Comparison of ENCODE assay signal across 16 cellular contexts in genomic region chr22:36134167-36134566, GRCh38. TPM values are rescaled to one million over a fixed set of nuclear protein-coding genes. Genes with fewer than 3 reads are reported as not detected.
DNase-seq lines count a peak whose midpoint lies in the region; ATAC-seq, FAIRE-seq and TF ChIP-seq lines count a peak whose summit lies in the region.
"Had no signal": no experiment of that assay in that cellular context is flagged by ENCODE, and none has a peak within 500 bp of the region (broad histone marks: within the 10 kb centered on the region; RNA-seq: fewer than 3 reads in every experiment).

No MANE protein-coding gene starts in this region.

- TF ChIP-seq RAD21 in HepG2 (CRISPR knock-in tag; IDR thresholded peaks at IDR 0.05), result no peak

- no peaks in the 10 kb centered on the region for H3K36me3 Mint-ChIP-seq in activated CD4-positive, alpha-beta memory T cell treated with anti-CD3 and anti-CD28 coated beads for 36 hours
- peaks cover 4% of the 10 kb centered on the region for H3K36me3 Mint-ChIP-seq in activated CD4-positive, alpha-beta memory T cell treated with anti-CD3 and anti-CD28 coated beads, Interleukin-2, amount 10 ng/mL, durations not matched to agents 7 days and 5 days (ENCODE audit: low read depth)
- no peaks in the 10 kb centered on the region for H3K36me3 Mint-ChIP-seq in Calu3 (ENCODE audit: insufficient read depth, unreplicated experiment)

- H3K27ac Mint-ChIP-seq in activated CD4-positive, alpha-beta memory T cell treated with anti-CD3 and anti-CD28 coated beads for 36 hours, result peak overlapping the region; percentile 54
- no peak overlapping the region for H3K27ac Mint-ChIP-seq in activated CD4-positive, alpha-beta memory T cell treated with anti-CD3 and anti-CD28 coated beads, Interleukin-2, amount 10 ng/mL, durations not matched to agents 7 days and 5 days
- no peak overlapping the region for H3K27ac Mint-ChIP-seq in Calu3 (ENCODE audit: unreplicated experiment)
- H3K27ac Mint-ChIP-seq: CD4-positive, alpha-beta T cell had no signal

- intact Hi-C loops in activated CD4-positive, alpha-beta memory T cell treated with anti-CD3 and anti-CD28 coated beads for 36 hours (cut with micrococcal nuclease), result loop anchor here (1.0 kb wide), 1 partner anchor 21 kb away; no protein-coding TSS in a partner anchor
- intact Hi-C loops in A673 (cut with micrococcal nuclease; ENCODE audit: unreplicated experiment), result no loop called here
- intact Hi-C loops in HepG2 (cut with micrococcal nuclease; ENCODE audit: unreplicated experiment), result no loop called here
- intact Hi-C loops in Calu3 (cut with micrococcal nuclease; ENCODE audit: unreplicated experiment), result no loop called here

- WGBS in HepG2 (ENCODE audit: low lambda C conversion rate), result 7% methylated on average over 7 of the region's 7 CpGs

- no peak overlapping the region for H2AFZ ChIP-seq in HepG2 (ENCODE audit: low read length)

- H3K27ac ChIP-seq in A673 (ENCODE audit: low read depth, low read length, poor library complexity, severe bottlenecking) (no peak overlapping the region), HepG2 (ENCODE audit: extremely low read length, insufficient read depth, low read length) (no peak overlapping the region)

- TF ChIP-seq POLR2A in HepG2 (IDR thresholded peaks at IDR 0.05; ENCODE audit: insufficient read depth in 1 of 2, low read depth in 2 of 2, low read length in 2 of 2), result no peak

- in situ Hi-C loops in HepG2 (cut with HindIII; ENCODE audit: extremely low pct_ligation_motif_present, low pct_unique_long_range_greater_than_20kb), result no loop called here

- no peak overlapping the region for H3K4me3 ChIP-seq in A673 (ENCODE audit: low read depth, low read length, poor library complexity, severe bottlenecking)
- H3K4me3 ChIP-seq in HepG2 (replicated peaks in 1 of 3; ENCODE audit: insufficient read depth in 1 of 3, low read depth in 2 of 3, low read length in 3 of 3), result no peak overlapping the region

- H3K9ac ChIP-seq in HepG2 (ENCODE audit: insufficient read depth, low read depth, low read length), result no peak overlapping the region

- no peaks in the 10 kb centered on the region for H4K20me1 ChIP-seq in HepG2 (ENCODE audit: insufficient read depth, low read length)

- TF ChIP-seq CTCF in A673 (conservative IDR thresholded peaks at IDR 0.05; ENCODE audit: low read depth, low read length) (no peak), HepG2 (CRISPR knock-in tag; IDR thresholded peaks at IDR 0.05) (no peak), Calu3 (IDR thresholded peaks at IDR 0.05; ENCODE audit: unreplicated experiment) (no peak)

- no peaks in the 10 kb centered on the region for H3K9me3 Mint-ChIP-seq in activated CD4-positive, alpha-beta memory T cell treated with anti-CD3 and anti-CD28 coated beads for 36 hours
- H3K9me3 Mint-ChIP-seq in activated CD4-positive, alpha-beta memory T cell treated with anti-CD3 and anti-CD28 coated beads, Interleukin-2, amount 10 ng/mL, durations not matched to agents 7 days and 5 days, result no peaks in the 10 kb centered on the region
- H3K9me3 Mint-ChIP-seq in Calu3 (ENCODE audit: low read depth, unreplicated experiment), result no peaks in the 10 kb centered on the region
- H3K9me3 Mint-ChIP-seq: CD4-positive, alpha-beta T cell had no signal

- H3K4me2 ChIP-seq in HepG2 (ENCODE audit: low read depth, low read length), result peak overlapping the region; percentile 23

- ATAC-seq in HepG2, result peak; percentile 32; the same call in 2 of the 3 replicates
- ATAC-seq: HCT116, PC-3 had no signal

- H3K4me1 ChIP-seq in A673 (ENCODE audit: insufficient read depth, low read length, poor library complexity, severe bottlenecking) (peaks cover 9% of the 10 kb centered on the region), HepG2 (ENCODE audit: insufficient read depth, low read length) (peaks cover 32% of the 10 kb centered on the region)

- H3K36me3 ChIP-seq in A673 (ENCODE audit: insufficient read depth, low read length, poor library complexity, severe bottlenecking) (no peaks in the 10 kb centered on the region), HepG2 (replicated peaks in 1 of 2; ENCODE audit: control insufficient read depth in 1 of 2, insufficient read depth in 2 of 2, low read length in 2 of 2) (no peaks in the 10 kb centered on the region)

- H3K27me3 ChIP-seq in A673 (replicated peaks; ENCODE audit: insufficient read depth, low read depth, low read length, poor library complexity) (no peaks in the 10 kb centered on the region), HepG2 (ENCODE audit: control insufficient read depth in 1 of 2, insufficient read depth in 2 of 2, low read length in 2 of 2) (peaks cover 2 to 36% of the 10 kb centered on the region in 2 experiments; a peak in 4 of 5 replicates)

- no peak overlapping the region for H3K4me3 Mint-ChIP-seq in activated CD4-positive, alpha-beta memory T cell treated with anti-CD3 and anti-CD28 coated beads for 36 hours
- no peak overlapping the region for H3K4me3 Mint-ChIP-seq in activated CD4-positive, alpha-beta memory T cell treated with anti-CD3 and anti-CD28 coated beads, Interleukin-2, amount 10 ng/mL, durations not matched to agents 7 days and 5 days
- H3K4me3 Mint-ChIP-seq in Calu3 (ENCODE audit: low read depth, unreplicated experiment), result no peak overlapping the region
- H3K4me3 Mint-ChIP-seq: CD4-positive, alpha-beta T cell had no signal

- BruUV-seq in A673 (replicated peaks; lab: Mats Ljungman, UMichigan), result no TSS peak
- no TSS peak for BruUV-seq in HepG2 (replicated peaks; lab: Mats Ljungman, UMichigan)
- no TSS peak for BruUV-seq in Calu3 (replicated peaks; lab: Mats Ljungman, UMichigan)

- TF ChIP-seq EP300 in HepG2 (IDR thresholded peaks at IDR 0.05; ENCODE audit: low read depth in 2 of 2, low read length in 2 of 2) (no peak), HepG2 (CRISPR knock-in tag; IDR thresholded peaks at IDR 0.05; ENCODE audit: borderline replicate concordance) (no peak)

- CTCF ChIA-PET in activated CD4-positive, alpha-beta memory T cell treated with anti-CD3 and anti-CD28 coated beads for 36 hours (lab: Charles Lee), result interaction anchor here (1.4 kb wide), 1 partner anchor 10 kb away, joined by 8 read pairs; no protein-coding TSS in a partner anchor
- CTCF ChIA-PET in activated CD4-positive, alpha-beta memory T cell treated with anti-CD3 and anti-CD28 coated beads, Interleukin-2, amount 10 ng/mL, durations not matched to agents 7 days and 5 days (lab: Charles Lee), result interaction anchor here (1.1 kb wide), 1 partner anchor 10 kb away, joined by 5 read pairs; no protein-coding TSS in a partner anchor
- CTCF ChIA-PET in A673 (lab: Charles Lee) (no interaction called here), HepG2 (lab: Yijun Ruan, JAX; ENCODE audit: low intra/inter-chr PET ratio, low total read pairs) (no interaction called here), Calu3 (lab: Charles Lee) (no interaction called here)

- no peaks in the 10 kb centered on the region for H3K27me3 Mint-ChIP-seq in activated CD4-positive, alpha-beta memory T cell treated with anti-CD3 and anti-CD28 coated beads for 36 hours
- peaks cover 12% of the 10 kb centered on the region for H3K27me3 Mint-ChIP-seq in activated CD4-positive, alpha-beta memory T cell treated with anti-CD3 and anti-CD28 coated beads, Interleukin-2, amount 10 ng/mL, durations not matched to agents 7 days and 5 days
- peaks cover 85% of the 10 kb centered on the region for H3K27me3 Mint-ChIP-seq in Calu3 (ENCODE audit: unreplicated experiment)
- H3K27me3 Mint-ChIP-seq: CD4-positive, alpha-beta T cell had no signal

- POLR2A ChIA-PET in activated CD4-positive, alpha-beta memory T cell treated with anti-CD3 and anti-CD28 coated beads for 36 hours (lab: Charles Lee), result no interaction called here
- POLR2A ChIA-PET in activated CD4-positive, alpha-beta memory T cell treated with anti-CD3 and anti-CD28 coated beads, Interleukin-2, amount 10 ng/mL, durations not matched to agents 7 days and 5 days (lab: Charles Lee), result no interaction called here
- POLR2A ChIA-PET in A673 (lab: Charles Lee; ENCODE audit: low non-redundant PET) (no interaction called here), HepG2 (lab: Yijun Ruan, JAX) (no interaction called here)

- H3K79me2 ChIP-seq in HepG2 (ENCODE audit: insufficient read depth, low read length), result no peaks in the 10 kb centered on the region

- FAIRE-seq in HepG2 (lab: Jason Lieb, UNC), result no peak
- FAIRE-seq: A204.1, GM12892 had no signal

- H3K9me3 ChIP-seq in A673 (ENCODE audit: low read depth, low read length, poor library complexity, severe bottlenecking) (no peaks in the 10 kb centered on the region), HepG2 (ENCODE audit: low read length) (no peaks in the 10 kb centered on the region)

- peaks cover 21% of the 10 kb centered on the region for H3K4me1 Mint-ChIP-seq in activated CD4-positive, alpha-beta memory T cell treated with anti-CD3 and anti-CD28 coated beads for 36 hours (ENCODE audit: low read depth)
- H3K4me1 Mint-ChIP-seq in activated CD4-positive, alpha-beta memory T cell treated with anti-CD3 and anti-CD28 coated beads, Interleukin-2, amount 10 ng/mL, durations not matched to agents 7 days and 5 days, result peaks cover 13% of the 10 kb centered on the region
- H3K4me1 Mint-ChIP-seq in Calu3 (ENCODE audit: low read depth, unreplicated experiment), result no peaks in the 10 kb centered on the region

- DNase-seq in activated CD4-positive, alpha-beta memory T cell treated with anti-CD3 and anti-CD28 coated beads for 36 hours, result peak; percentile 49
- DNase-seq in activated CD4-positive, alpha-beta memory T cell treated with anti-CD3 and anti-CD28 coated beads, Interleukin-2, amount 10 ng/mL, durations not matched to agents 7 days and 5 days, result no peak
- peak; percentile 41 for DNase-seq in A673 (ENCODE audit: low spot score)
- peak; percentile 8 to 12 for DNase-seq in Kasumi-1 (lab: John Stamatoyannopoulos, UW)
- no peak for DNase-seq in HepG2 (ENCODE audit: low spot score)
- DNase-seq in NCI-H1105 treated with DMSO at 0.1 percent for 48 hours (lab: John Stamatoyannopoulos, UW), result no peak
- no peak for DNase-seq in foreskin melanocyte
- no peak for DNase-seq in Calu3
- DNase-seq: CD4-positive, alpha-beta T cell; DND-41; GDM1; NCI-H2107 had no signal

RNA-seq across cellular contexts. Expression of gene APOL3, which starts 26.4 kb away (rescaled TPM):
- total RNA-seq in activated CD4-positive, alpha-beta memory T cell treated with anti-CD3 and anti-CD28 coated beads for 36 hours, result 10 to 100 TPM; 63.9 to 66.7 TPM
- total RNA-seq in activated CD4-positive, alpha-beta memory T cell treated with anti-CD3 and anti-CD28 coated beads, Interleukin-2, amount 10 ng/mL, durations not matched to agents 7 days and 5 days, result 100 to 1,000 TPM; 119 to 121 TPM
- total RNA-seq in A673 (2021) (0.59 TPM in 1 of 2 replicates, not detected in the other), HepG2 (2016; rRNA removed; fragmentation: Illumina TruSeq; extraction: Trizol) (5.4 and 6.3 TPM in 2 replicates), Calu3 (2022) (7.7 and 16.9 TPM in 2 replicates)
- 0.71 and 1.1 TPM in 2 replicates for total RNA-seq in HepG2 (2016; cell fraction: cytosol; rRNA removed; fragmentation: Illumina TruSeq; extraction: Trizol; ENCODE audit: low read depth)
- total RNA-seq in HepG2 (2016; cell fraction: insoluble cytoplasmic fraction; rRNA removed; fragmentation: Illumina TruSeq; extraction: Trizol), result 5.4 and 5.5 TPM in 2 replicates
- 2.0 and 3.8 TPM in 2 replicates for total RNA-seq in HepG2 (2016; cell fraction: membrane; rRNA removed; fragmentation: Illumina TruSeq; extraction: Trizol)
- total RNA-seq in HepG2 (2016; cell fraction: nucleus; rRNA removed; fragmentation: Illumina TruSeq; extraction: Trizol), result 2.5 and 4.5 TPM in 2 replicates
- 3.8 and 5.8 TPM in 2 replicates for polyA plus RNA-seq in HepG2 (2011; rRNA removed)
- 4.1 and 4.6 TPM in 2 replicates for polyA plus RNA-seq in HepG2 (2011; cell fraction: cytosol; rRNA removed)
- polyA plus RNA-seq in HepG2 (2011; cell fraction: nucleus; rRNA removed), result 4.0 and 5.0 TPM in 2 replicates
- 4.2 and 4.9 TPM in 2 replicates for polyA plus RNA-seq in HepG2 (2012)
- 0.36 and 0.58 TPM in 2 replicates for polyA plus RNA-seq in HepG2 (2016; cell fraction: cytosol; fragmentation: Illumina TruSeq; extraction: Trizol; ENCODE audit: low read depth)
- polyA plus RNA-seq in HepG2 (2016; cell fraction: insoluble cytoplasmic fraction; fragmentation: Illumina TruSeq; extraction: Trizol; ENCODE audit: low read depth), result 3.5 TPM in 2 replicates
- 1.4 and 1.9 TPM in 2 replicates for polyA plus RNA-seq in HepG2 (2016; cell fraction: membrane; fragmentation: Illumina TruSeq; extraction: Trizol; ENCODE audit: low read depth)
- polyA plus RNA-seq in HepG2 (2016; cell fraction: nucleus; fragmentation: Illumina TruSeq; extraction: Trizol; ENCODE audit: insufficient read depth, low read depth), result 3.5 and 4.8 TPM in 2 replicates
- polyA minus RNA-seq in HepG2 (2011; rRNA and poly(A)+ RNA removed; ENCODE audit: low replicate concordance), result 1.1 and 6.2 TPM in 2 replicates
- 2.2 and 2.3 TPM in 2 replicates for polyA minus RNA-seq in HepG2 (2011; cell fraction: cytosol; rRNA and poly(A)+ RNA removed)
- polyA minus RNA-seq in HepG2 (2011; cell fraction: nucleus; rRNA and poly(A)+ RNA removed), result 2.4 and 7.7 TPM in 2 replicates
- total RNA-seq: PC-3 had no signal

Comparison
In these comparisons a context has a peak if more than half of its experiments do, and no peak if none do; other contexts are left out.
1. DNase-seq: peak in activated CD4-positive, alpha-beta memory T cell treated with anti-CD3 and anti-CD28 coated beads for 36 hours (single experiment), A673 (single experiment) and Kasumi-1 (2 of 2); none in activated CD4-positive, alpha-beta memory T cell treated with anti-CD3 and anti-CD28 coated beads, Interleukin-2, amount 10 ng/mL, durations not matched to agents 7 days and 5 days (single experiment), HepG2 (single experiment), NCI-H1105 treated with DMSO at 0.1 percent for 48 hours (single experiment), foreskin melanocyte (single experiment) and Calu3 (single experiment).
2. CTCF ChIA-PET loops: an anchor here in activated CD4-positive, alpha-beta memory T cell treated with anti-CD3 and anti-CD28 coated beads for 36 hours (1.4 kb wide) and activated CD4-positive, alpha-beta memory T cell treated with anti-CD3 and anti-CD28 coated beads, Interleukin-2, amount 10 ng/mL, durations not matched to agents 7 days and 5 days (1.1 kb wide); none called in A673, HepG2 and Calu3.